ENCODE assay signal across 8 cellular contexts in genomic region chr3:179563298-179563934, GRCh38. TPM values are rescaled to one million over a fixed set of nuclear protein-coding genes. Genes with fewer than 3 reads are reported as not detected.
DNase-seq lines count a peak whose midpoint lies in the region; ATAC-seq, FAIRE-seq and TF ChIP-seq lines count a peak whose summit lies in the region.

No MANE protein-coding gene starts in this region.

- peak overlapping the region; percentile 96 for H3K4me3 Mint-ChIP-seq in activated naive CD8-positive, alpha-beta T cell treated with anti-CD3 and anti-CD28 coated beads for 36 hours

- TF ChIP-seq CTCF in GM06990 (IDR thresholded peaks at IDR 0.05; ENCODE audit: insufficient read depth, low read length, poor library complexity, severe bottlenecking) (peak; percentile 40), cardiac muscle cell (IDR thresholded peaks at IDR 0.05; ENCODE audit: low read depth, low read length) (peak; percentile 40), upper lobe of right lung (IDR thresholded peaks at IDR 0.05) (peak; percentile 56)

- peaks cover 21% of the 10 kb centered on the region for H3K27me3 Mint-ChIP-seq in activated naive CD8-positive, alpha-beta T cell treated with anti-CD3 and anti-CD28 coated beads for 36 hours

- ATAC-seq in upper lobe of right lung = peak; percentile 83

- H3K36me3 ChIP-seq in GM06990 (ENCODE audit: control insufficient read depth, insufficient read depth, low read length) (no peaks in the 10 kb centered on the region), cardiac muscle cell (no peaks in the 10 kb centered on the region), upper lobe of right lung (no peaks in the 10 kb centered on the region)

- H3K27ac ChIP-seq in cardiac muscle cell (peak overlapping the region; percentile 83), upper lobe of right lung (peak overlapping the region; percentile 88)

- intact Hi-C loops in posterior cingulate gyrus (cut with DNase I) = loop anchor here (5.0 kb wide), 1 partner anchor 216 kb away; the partner anchor contains the start of gene MFN1
- intact Hi-C loops in upper lobe of right lung (cut with DNase I) = no loop called here

- H3K4me1 Mint-ChIP-seq in activated naive CD8-positive, alpha-beta T cell treated with anti-CD3 and anti-CD28 coated beads for 36 hours = peaks cover 27% of the 10 kb centered on the region

- H3K4me1 ChIP-seq in cardiac muscle cell (ENCODE audit: low read depth) = peaks cover 4% of the 10 kb centered on the region
- H3K4me1 ChIP-seq in upper lobe of right lung = peaks cover 6% of the 10 kb centered on the region

- FAIRE-seq in H54 (lab: Jason Lieb, UNC) = peak; percentile 50

- no peaks in the 10 kb centered on the region for H3K27me3 ChIP-seq in GM06990 (replicated peaks; ENCODE audit: control insufficient read depth, insufficient read depth, low read length)
- H3K27me3 ChIP-seq in cardiac muscle cell = no peaks in the 10 kb centered on the region
- no peaks in the 10 kb centered on the region for H3K27me3 ChIP-seq in upper lobe of right lung

- H3K4me3 ChIP-seq in GM06990 (replicated peaks; ENCODE audit: low read depth, low read length) (peak overlapping the region; percentile 85), cardiac muscle cell (peak overlapping the region; percentile 88), upper lobe of right lung (peak overlapping the region; percentile 92)

- H3K9me3 ChIP-seq in cardiac muscle cell (ENCODE audit: low read depth) (no peaks in the 10 kb centered on the region), upper lobe of right lung (no peaks in the 10 kb centered on the region)

- no peaks in the 10 kb centered on the region for H3K9me3 Mint-ChIP-seq in activated naive CD8-positive, alpha-beta T cell treated with anti-CD3 and anti-CD28 coated beads for 36 hours

- peaks cover 8% of the 10 kb centered on the region for H3K36me3 Mint-ChIP-seq in activated naive CD8-positive, alpha-beta T cell treated with anti-CD3 and anti-CD28 coated beads for 36 hours

- H3K27ac Mint-ChIP-seq in activated naive CD8-positive, alpha-beta T cell treated with anti-CD3 and anti-CD28 coated beads for 36 hours = peak overlapping the region; percentile 96

- DNase-seq in GM06990 (ENCODE audit: extremely low read depth, insufficient read length) (peak; percentile 81), H54 (ENCODE audit: insufficient read length, low spot score) (peak; percentile 58), LHCN-M2 (ENCODE audit: low read depth) (peak; percentile 77), SKM-1 treated with dmso at 0.1 percent for 144 hours (lab: John Stamatoyannopoulos, UW; ENCODE audit: unreplicated experiment) (peak; percentile 79), cardiac muscle cell (ENCODE audit: low read depth in 1 of 2, low spot score in 1 of 2) (peak; percentile 74 to 85), posterior cingulate gyrus (peak in 8 of 10 donors; percentile 23 to 90 (median 28)), upper lobe of right lung (peak; percentile 86)
- DNase-seq in activated naive CD8-positive, alpha-beta T cell treated with anti-CD3 and anti-CD28 coated beads for 36 hours = peak; percentile 80

- no peak for TF ChIP-seq POLR2A in H54 (IDR thresholded peaks at IDR 0.05; ENCODE audit: low read depth, low read length)

RNA-seq across cellular contexts. Expression of gene ACTL6A, which starts 0.7 kb away (rescaled TPM):
- 171 and 199 TPM in 2 replicates for total RNA-seq in LHCN-M2 (2014; rRNA removed)
- polyA plus RNA-seq in LHCN-M2 (2012) = 58.4 TPM
- 10 to 100 TPM; 94.2 to 95.7 TPM for total RNA-seq in activated naive CD8-positive, alpha-beta T cell treated with anti-CD3 and anti-CD28 coated beads for 36 hours
- 68.1 and 80.4 TPM in 2 replicates for total RNA-seq in cardiac muscle cell
- 58.3 and 62.5 TPM in 2 replicates for polyA plus RNA-seq in cardiac muscle cell
- 33.2 TPM for total RNA-seq in upper lobe of right lung

RNA-seq across cellular contexts. Expression of gene MRPL47, which starts 41.0 kb away (rescaled TPM):
- 33.8 and 41.8 TPM in 2 replicates for total RNA-seq in LHCN-M2 (2014; rRNA removed)
- polyA plus RNA-seq in LHCN-M2 (2012) = 43.4 TPM
- 10 to 100 TPM; 69.4 to 70.4 TPM for total RNA-seq in activated naive CD8-positive, alpha-beta T cell treated with anti-CD3 and anti-CD28 coated beads for 36 hours
- 32.0 and 41.6 TPM in 2 replicates for total RNA-seq in cardiac muscle cell
- polyA plus RNA-seq in cardiac muscle cell = 75.1 and 106 TPM in 2 replicates
- 24.5 TPM for total RNA-seq in upper lobe of right lung

RNA-seq across cellular contexts. Expression of gene NDUFB5, which starts 41.2 kb away (rescaled TPM):
- 110 and 117 TPM in 2 replicates for total RNA-seq in LHCN-M2 (2014; rRNA removed)
- 46.4 TPM for polyA plus RNA-seq in LHCN-M2 (2012)
- total RNA-seq in activated naive CD8-positive, alpha-beta T cell treated with anti-CD3 and anti-CD28 coated beads for 36 hours = 100 to 1,000 TPM; 106 to 111 TPM
- total RNA-seq in cardiac muscle cell = 140 and 174 TPM in 2 replicates
- polyA plus RNA-seq in cardiac muscle cell = 309 and 317 TPM in 2 replicates
- 92.0 TPM for total RNA-seq in upper lobe of right lung

Comparison
In these comparisons a context has a peak if more than half of its experiments do, and no peak if none do; other contexts are left out.
1. Peak in every context shown above with its lines: DNase-seq, ATAC-seq, H3K4me3 ChIP-seq and H3K27ac ChIP-seq.
2. DNase-seq: peak in every context shown above with its lines; median percentile 86 in upper lobe of right lung; 81 in GM06990; 80 in activated naive CD8-positive, alpha-beta T cell treated with anti-CD3 and anti-CD28 coated beads for 36 hours; 80 in cardiac muscle cell; 79 in SKM-1 treated with dmso at 0.1 percent for 144 hours; 77 in LHCN-M2; 58 in H54; 28 in posterior cingulate gyrus.